ENCODE assay signal across 31 cellular contexts in the genomic region with DNA sequence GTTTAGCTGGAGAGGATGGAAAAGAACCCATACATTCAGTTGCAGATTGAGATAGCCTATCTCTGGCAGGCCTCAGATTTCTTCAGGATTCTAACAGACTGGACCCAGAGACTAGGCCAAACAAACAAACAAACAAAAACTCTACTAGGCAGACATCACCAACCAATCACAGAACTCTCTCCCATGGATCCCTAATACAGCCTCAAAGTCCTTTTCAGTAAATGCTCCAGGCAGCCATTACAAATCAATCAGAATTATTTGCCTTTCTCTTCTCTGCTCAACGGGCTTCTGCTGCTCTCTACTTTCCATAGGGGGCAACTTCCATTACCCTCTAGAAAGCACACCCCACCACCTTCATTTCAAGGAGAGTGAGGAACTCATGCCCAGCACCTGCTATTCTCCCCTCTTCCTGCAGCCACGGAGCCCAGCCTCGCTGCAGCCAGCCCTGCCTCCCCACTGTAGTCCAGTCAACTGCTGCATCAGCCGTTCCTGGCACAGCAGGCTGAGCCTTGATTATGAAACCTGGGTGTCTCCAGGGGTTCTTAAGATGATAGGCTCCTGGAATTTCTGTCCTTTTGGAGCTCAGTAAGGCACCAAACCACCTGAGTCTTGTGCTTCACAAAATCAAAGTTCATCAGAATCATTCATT. TPM values are rescaled to one million over a fixed set of nuclear protein-coding genes. Genes with fewer than 3 reads are reported as not detected.
"Had no signal": no experiment of that assay in that cellular context is flagged by ENCODE, and none has a peak within 500 bp of the region (broad histone marks: within the 10 kb centered on the region; RNA-seq: fewer than 3 reads in every experiment).

No MANE protein-coding gene starts in this region.

- DNase-seq: activated CD4-positive, alpha-beta memory T cell treated with anti-CD3 and anti-CD28 coated beads, Interleukin-2, amount 10 ng/mL, durations not matched to agents 7 days and 5 days; activated CD4-positive, alpha-beta T cell treated with anti-CD3 and anti-CD28 coated beads, Interleukin-2, amount 10 ng/mL, durations not matched to agents 7 days and 5 days; activated CD4-positive, CD25-positive, alpha-beta regulatory T cell; activated naive CD4-positive, alpha-beta T cell; activated T-cell treated with anti-CD3 and anti-CD28 coated beads, Interleukin-2, amount 50 U/mL, for 72 hours; Kasumi-1; KBM-7; NCI-H1105 treated with DMSO at 0.1 percent for 48 hours; NCI-H146; NCI-H1930; NCI-H2171; NCI-H2227 treated with DMSO at 0.1 percent for 48 hours; NCI-H526; NCI-H774; NK-92 treated with Interleukin-12 subunit alpha and Interleukin-12 subunit beta, amount 100 ng/mL, for 24 hours; OCI-M1; RPMI8226; T-cell; T-helper 2 cell; T1000 had no signal

- H3K4me1 Mint-ChIP-seq: activated CD4-positive, alpha-beta memory T cell treated with anti-CD3 and anti-CD28 coated beads, Interleukin-2, amount 10 ng/mL, durations not matched to agents 7 days and 5 days; activated CD4-positive, alpha-beta T cell treated with anti-CD3 and anti-CD28 coated beads, Interleukin-2, amount 10 ng/mL, durations not matched to agents 7 days and 5 days; activated naive CD4-positive, alpha-beta T cell treated with anti-CD3 and anti-CD28 coated beads, Interleukin-2, amount 50 U/mL, for 24 hours; brain; T-cell had no signal

- ATAC-seq: activated T-cell treated with anti-CD3 and anti-CD28 coated beads, Interleukin-2, amount 50 U/mL, for 72 hours; Panc1; Right ventricle myocardium inferior; T-cell had no signal

- H3K36me3 ChIP-seq: ascending aorta had no signal

- H3K9me3 ChIP-seq: ascending aorta had no signal

- H3K27ac Mint-ChIP-seq: activated CD4-positive, alpha-beta memory T cell treated with anti-CD3 and anti-CD28 coated beads, Interleukin-2, amount 10 ng/mL, durations not matched to agents 7 days and 5 days; activated CD4-positive, alpha-beta T cell treated with anti-CD3 and anti-CD28 coated beads, Interleukin-2, amount 10 ng/mL, durations not matched to agents 7 days and 5 days; activated naive CD4-positive, alpha-beta T cell treated with anti-CD3 and anti-CD28 coated beads, Interleukin-2, amount 50 U/mL, for 24 hours; activated T-cell treated with anti-CD3 and anti-CD28 coated beads, Interleukin-2, amount 50 U/mL, for 72 hours; activated T-helper 2 cell treated with anti-CD3 and anti-CD28 coated beads, Interferon-gamma antibody, Interleukin-2, Interleukin-4, amounts not matched to agents 10 μg/mL and 5 μg/mL and 100 μg/mL, durations not matched to agents 14 hours and 24 hours and 36 hours; brain; T-cell had no signal

- H3K4me3 ChIP-seq: ascending aorta, SK-N-MC had no signal

- FAIRE-seq: TTC549 had no signal

- H3K27me3 ChIP-seq: ascending aorta had no signal

- H3K27me3 Mint-ChIP-seq: activated naive CD4-positive, alpha-beta T cell treated with anti-CD3 and anti-CD28 coated beads, Interleukin-2, amount 50 U/mL, for 24 hours had no signal

- H3K4me3 Mint-ChIP-seq: activated CD4-positive, alpha-beta memory T cell treated with anti-CD3 and anti-CD28 coated beads, Interleukin-2, amount 10 ng/mL, durations not matched to agents 7 days and 5 days; activated CD4-positive, alpha-beta T cell treated with anti-CD3 and anti-CD28 coated beads, Interleukin-2, amount 10 ng/mL, durations not matched to agents 7 days and 5 days; activated naive CD4-positive, alpha-beta T cell treated with anti-CD3 and anti-CD28 coated beads, Interleukin-2, amount 50 U/mL, for 24 hours; activated T-cell treated with anti-CD3 and anti-CD28 coated beads, Interleukin-2, amount 50 U/mL, for 72 hours; brain; T-cell had no signal

- H3K4me1 ChIP-seq: ascending aorta had no signal

- H3K36me3 Mint-ChIP-seq: activated naive CD4-positive, alpha-beta T cell treated with anti-CD3 and anti-CD28 coated beads, Interleukin-2, amount 50 U/mL, for 24 hours; brain; T-cell had no signal

- H3K9me3 Mint-ChIP-seq: activated CD4-positive, alpha-beta memory T cell treated with anti-CD3 and anti-CD28 coated beads, Interleukin-2, amount 10 ng/mL, durations not matched to agents 7 days and 5 days; activated CD4-positive, alpha-beta T cell treated with anti-CD3 and anti-CD28 coated beads, Interleukin-2, amount 10 ng/mL, durations not matched to agents 7 days and 5 days; activated naive CD4-positive, alpha-beta T cell treated with anti-CD3 and anti-CD28 coated beads, Interleukin-2, amount 50 U/mL, for 24 hours; activated T-cell treated with anti-CD3 and anti-CD28 coated beads, Interleukin-2, amount 50 U/mL, for 72 hours; activated T-helper 2 cell treated with anti-CD3 and anti-CD28 coated beads, Interferon-gamma antibody, Interleukin-2, Interleukin-4, amounts not matched to agents 10 μg/mL and 5 μg/mL and 100 μg/mL, durations not matched to agents 14 hours and 24 hours and 36 hours; brain; T-cell had no signal

- H3K27ac ChIP-seq: ascending aorta, SK-N-MC, VCaP had no signal

RNA-seq across cellular contexts. Expression of a gene that starts 19.0 kb away (rescaled TPM):
- total RNA-seq: ascending aorta, NCI-H460, Right ventricle myocardium inferior had no signal

RNA-seq across cellular contexts. Expression of a gene that starts 28.9 kb away (rescaled TPM):
- total RNA-seq: activated CD4-positive, alpha-beta T cell treated with anti-CD3 and anti-CD28 coated beads, Interleukin-2, amount 10 ng/mL, durations not matched to agents 7 days and 5 days; activated CD8-positive, alpha-beta memory T cell treated with anti-CD3 and anti-CD28 coated beads for 36 hours; activated T-helper 2 cell treated with anti-CD3 and anti-CD28 coated beads, Interferon-gamma antibody, Interleukin-2, Interleukin-4, amounts not matched to agents 10 μg/mL and 5 μg/mL and 100 μg/mL, durations not matched to agents 14 hours and 24 hours and 36 hours; ascending aorta; NCI-H460; Right ventricle myocardium inferior had no signal

RNA-seq across cellular contexts. Expression of a gene that starts 46.8 kb away (rescaled TPM):
- total RNA-seq: NCI-H460 had no signal
